2 cellular contexts compared by ENCODE assay signal in genomic region chr2:17593445-17593840, GRCh38.
A peak's percentile ranks its signal among the peaks of the same experiment; 100 is the strongest.
TF ChIP-seq lines count a peak whose summit lies in the region.

No MANE protein-coding gene starts in this region.

TF ChIP-seq in GM23338, 12 proteins besides CTCF, POLR2A, EP300 and RAD21 (continued from another document):
- TF ChIP-seq JUNB (IDR thresholded peaks at IDR 0.05; ENCODE audit: unreplicated experiment): no peak

TF ChIP-seq in K562, 482 proteins besides CTCF, POLR2A, EP300 and RAD21 (continued from another document):
- TF ChIP-seq CREB3 (tag; conservative IDR thresholded peaks at IDR 0.05; ENCODE audit: low read depth) (no peak), ATF1 (CRISPR knock-in tag; IDR thresholded peaks at IDR 0.05) (no peak), ATF1 (tag; IDR thresholded peaks at IDR 0.05) (peak; percentile 12; the same call in 1 of the 2 replicates), ETV6 (IDR thresholded peaks at IDR 0.05; ENCODE audit: borderline replicate concordance in 1 of 2, low read depth in 2 of 2, low read length in 1 of 2) (no peak), ETV6 (CRISPR knock-in tag; IDR thresholded peaks at IDR 0.05; ENCODE audit: borderline replicate concordance) (no peak), PCBP2 (IDR thresholded peaks at IDR 0.05; ENCODE audit: low read depth, low read length, poor library complexity, severe bottlenecking) (no peak), ZSCAN32 (CRISPR knock-in tag; IDR thresholded peaks at IDR 0.05) (peak; percentile 76; the same call in 1 of the 2 replicates), FUS (optimal IDR thresholded peaks at IDR 0.05; ENCODE audit: low read depth, low read length) (no peak)
TF ChIP-seq in K562: peak in this region for 7.
